ENCODE assay signal across 13 cellular contexts in genomic region chr5:149500922-149501582, GRCh38. TPM values are rescaled to one million over a fixed set of nuclear protein-coding genes. Genes with fewer than 3 reads are reported as not detected.
A peak's percentile ranks its signal among the peaks of the same experiment; 100 is the strongest.
DNase-seq lines count a peak whose midpoint lies in the region; ATAC-seq and TF ChIP-seq lines count a peak whose summit lies in the region.
"Had no signal": no experiment of that assay in that cellular context is flagged by ENCODE, and none has a peak within 500 bp of the region (broad histone marks: within the 10 kb centered on the region; RNA-seq: fewer than 3 reads in every experiment).

No MANE protein-coding gene starts in this region.

- in situ Hi-C loops in IMR-90 (cut with MboI; ENCODE audit: low sequenced_read_pairs): no loop called here

- H3K18ac ChIP-seq in IMR-90 (ENCODE audit: low read depth, low read length): peak overlapping the region; percentile 80; the same call in 1 of the 2 replicates

- H3K56ac ChIP-seq in IMR-90 (ENCODE audit: extremely low read depth, insufficient read depth, low read length): no peak overlapping the region

- no peak overlapping the region for H3K4me3 Mint-ChIP-seq in CD4-positive, CD25-positive, alpha-beta regulatory T cell
- no peak overlapping the region for H3K4me3 Mint-ChIP-seq in CD8-positive, alpha-beta memory T cell
- H3K4me3 Mint-ChIP-seq: effector memory CD8-positive, alpha-beta T cell; neural progenitor cell had no signal

- peak overlapping the region in 1 of 2 experiments; percentile 57; a peak in 2 of 4 replicates for H4K8ac ChIP-seq in IMR-90 (ENCODE audit: low read depth in 2 of 2, low read length in 2 of 2)

- peaks cover 2% of the 10 kb centered on the region; the same call in 1 of the 2 replicates for H3K9me1 ChIP-seq in IMR-90 (ENCODE audit: insufficient read depth, low read length)

- H3K14ac ChIP-seq in IMR-90 (replicated peaks; ENCODE audit: low read depth, low read length): peak overlapping the region; percentile 77

- intact Hi-C loops in IMR-90 (cut with micrococcal nuclease): loop anchor here (5.0 kb wide), 1 partner anchor 36 kb away; no protein-coding TSS in a partner anchor
- intact Hi-C loops in esophagus muscularis mucosa (cut with DNase I): no loop called here

- no TSS peak for BruUV-seq in IMR-90 (replicated peaks; lab: Mats Ljungman, UMichigan)

- POLR2A ChIA-PET in IMR-90 (lab: Charles Lee; ENCODE audit: unreplicated experiment): no interaction called here
- POLR2A ChIA-PET in CD8-positive, alpha-beta memory T cell (lab: Charles Lee): no interaction called here

- dilution Hi-C loops in IMR-90 (cut with HindIII; ENCODE audit: low sequenced_read_pairs, unreplicated experiment): no loop called here

- DNase-seq in CD4-positive, CD25-positive, alpha-beta regulatory T cell: no peak
- DNase-seq in IMR-90 (peak; percentile 94), esophagus muscularis mucosa (ENCODE audit: extremely low spot score) (no peak), osteoblast (ENCODE audit: insufficient read length, low spot score, missing footprints) (peak; percentile 69), hypothalamus (lab: John Stamatoyannopoulos, UW) (no peak), NCI-H2081 (lab: John Stamatoyannopoulos, UW) (no peak)
- DNase-seq in CD8-positive, alpha-beta memory T cell: no peak
- DNase-seq: effector memory CD8-positive, alpha-beta T cell; hippocampal formation; substantia nigra had no signal

- H3K4me1 Mint-ChIP-seq in CD4-positive, CD25-positive, alpha-beta regulatory T cell: peaks cover 0 to 2% (median 0%) of the 10 kb centered on the region in 4 donors
- no peaks in the 10 kb centered on the region for H3K4me1 Mint-ChIP-seq in CD8-positive, alpha-beta memory T cell

- TF ChIP-seq POLR2A in IMR-90 (IDR thresholded peaks at IDR 0.05; ENCODE audit: low read depth, low read length) (no peak), esophagus muscularis mucosa (IDR thresholded peaks at IDR 0.05; ENCODE audit: low read depth) (no peak)

- no peaks in the 10 kb centered on the region for H3K27me3 ChIP-seq in CD4-positive, CD25-positive, alpha-beta regulatory T cell (ENCODE audit: control insufficient read depth, insufficient read depth, low read length)
- H3K27me3 ChIP-seq in IMR-90 (ENCODE audit: control insufficient read depth, insufficient read depth, low read length) (no peaks in the 10 kb centered on the region), esophagus muscularis mucosa (no peaks in the 10 kb centered on the region), osteoblast (ENCODE audit: insufficient read depth, low read length) (no peaks in the 10 kb centered on the region)
- H3K27me3 ChIP-seq in CD8-positive, alpha-beta memory T cell (ENCODE audit: insufficient read depth, low read length, poor library complexity, severe bottlenecking): no peaks in the 10 kb centered on the region
- H3K27me3 ChIP-seq: neural progenitor cell had no signal

- H3K79me1 ChIP-seq in IMR-90 (ENCODE audit: low read depth in 1 of 2, low read length in 2 of 2): peaks cover 5 to 52% of the 10 kb centered on the region in 2 experiments; a peak in 3 of 4 replicates

- H2AK5ac ChIP-seq in IMR-90 (ENCODE audit: low read depth, low read length): peak overlapping the region; percentile 76

- ATAC-seq in CD4-positive, CD25-positive, alpha-beta regulatory T cell (ENCODE audit: low read depth in 2 of 2): no peak
- ATAC-seq in IMR-90 (ENCODE audit: low read depth): peak; percentile 48
- no peak for ATAC-seq in HG02973 (IDR thresholded peaks at IDR 0.05; ENCODE audit: unreplicated experiment)
- ATAC-seq: effector memory CD8-positive, alpha-beta T cell had no signal

- peak overlapping the region; percentile 92 for H2BK5ac ChIP-seq in IMR-90 (ENCODE audit: low read depth, low read length, poor library complexity, severe bottlenecking)

- peaks cover 85% of the 10 kb centered on the region for H3K36me3 ChIP-seq in CD4-positive, CD25-positive, alpha-beta regulatory T cell (ENCODE audit: control insufficient read depth, insufficient read depth, low read length)
- H3K36me3 ChIP-seq in IMR-90 (ENCODE audit: control insufficient read depth, insufficient read depth, low read length): peaks cover 45% of the 10 kb centered on the region
- peaks cover 31 to 90% (median 64%) of the 10 kb centered on the region in 4 donors for H3K36me3 ChIP-seq in esophagus muscularis mucosa
- H3K36me3 ChIP-seq in osteoblast (ENCODE audit: insufficient read depth, low read length): peaks cover 72% of the 10 kb centered on the region
- peaks cover 11% of the 10 kb centered on the region for H3K36me3 ChIP-seq in CD8-positive, alpha-beta memory T cell (ENCODE audit: insufficient read depth, low read length)

- H3K9me3 Mint-ChIP-seq in CD4-positive, CD25-positive, alpha-beta regulatory T cell: no peaks in the 10 kb centered on the region
- no peaks in the 10 kb centered on the region for H3K9me3 Mint-ChIP-seq in CD8-positive, alpha-beta memory T cell
- H3K9me3 Mint-ChIP-seq: effector memory CD8-positive, alpha-beta T cell; neural progenitor cell had no signal

- no CpG with 5 or more reads among the region's 5 CpGs for WGBS in IMR-90 (ENCODE audit: extremely low coverage in 2 of 2, insufficient read length in 1 of 2), 2 experiments
- 69% methylated on average over 5 of the region's 5 CpGs for WGBS in esophagus muscularis mucosa

- no peak for TF ChIP-seq CTCF in IMR-90 (conservative IDR thresholded peaks at IDR 0.05; ENCODE audit: low read depth, low read length)
- no peak for TF ChIP-seq CTCF in esophagus muscularis mucosa (IDR thresholded peaks at IDR 0.05)
- TF ChIP-seq CTCF in osteoblast (IDR thresholded peaks at IDR 0.05; ENCODE audit: extremely low read depth, low read depth, low read length): no peak

- H3K27me3 Mint-ChIP-seq in CD4-positive, CD25-positive, alpha-beta regulatory T cell: no peaks in the 10 kb centered on the region
- H3K27me3 Mint-ChIP-seq in CD8-positive, alpha-beta memory T cell: no peaks in the 10 kb centered on the region
- H3K27me3 Mint-ChIP-seq: effector memory CD8-positive, alpha-beta T cell had no signal

- no peak overlapping the region for H3K4me3 ChIP-seq in CD4-positive, CD25-positive, alpha-beta regulatory T cell (ENCODE audit: low read depth, low read length)
- no peak overlapping the region for H3K4me3 ChIP-seq in IMR-90 (ENCODE audit: insufficient read depth, low read depth, low read length)
- no peak overlapping the region for H3K4me3 ChIP-seq in esophagus muscularis mucosa
- H3K4me3 ChIP-seq in osteoblast (ENCODE audit: insufficient read depth, low read length): no peak overlapping the region
- no peak overlapping the region for H3K4me3 ChIP-seq in CD8-positive, alpha-beta memory T cell (ENCODE audit: low read length)
- H3K4me3 ChIP-seq: neural progenitor cell, skin epidermis had no signal

- 0 out of 3 replicates have a peak overlapping the region, but pooled peaks have one; percentile 22 for H2BK15ac ChIP-seq in IMR-90 (ENCODE audit: low read depth, low read length)

- no peak for TF ChIP-seq RAD21 in IMR-90 (IDR thresholded peaks at IDR 0.05; ENCODE audit: low read length)

- peak overlapping the region; percentile 64; the same call in 1 of the 2 replicates for H4K5ac ChIP-seq in IMR-90 (ENCODE audit: low read depth, low read length)

- no peak overlapping the region for H2BK20ac ChIP-seq in IMR-90 (ENCODE audit: low read depth, low read length)

- no peaks in the 10 kb centered on the region for H3K9me3 ChIP-seq in CD4-positive, CD25-positive, alpha-beta regulatory T cell (ENCODE audit: control insufficient read depth in 2 of 2, low read length in 2 of 2)
- H3K9me3 ChIP-seq in IMR-90 (ENCODE audit: control insufficient read depth, insufficient read depth, low read length) (no peaks in the 10 kb centered on the region), esophagus muscularis mucosa (no peaks in the 10 kb centered on the region), osteoblast (ENCODE audit: low read depth, low read length) (no peaks in the 10 kb centered on the region)
- no peaks in the 10 kb centered on the region for H3K9me3 ChIP-seq in CD8-positive, alpha-beta memory T cell (ENCODE audit: low read length)

- H3K4ac ChIP-seq in IMR-90 (ENCODE audit: low read depth, low read length): peak overlapping the region; percentile 65

- H3K27ac Mint-ChIP-seq in CD4-positive, CD25-positive, alpha-beta regulatory T cell: peak overlapping the region in 2 of 3 donors; percentile 21 to 89
- H3K27ac Mint-ChIP-seq in CD8-positive, alpha-beta memory T cell: peak overlapping the region in 4 of 8 donors; percentile 15 to 87 (median 48)
- H3K27ac Mint-ChIP-seq: neural progenitor cell had no signal

- no peak for TF ChIP-seq EP300 in esophagus muscularis mucosa (IDR thresholded peaks at IDR 0.05)

- H3K4me2 ChIP-seq in IMR-90 (ENCODE audit: low read depth, low read length) (peak overlapping the region; percentile 63; the same call in 1 of the 2 replicates), osteoblast (ENCODE audit: insufficient read depth, low read length) (no peak overlapping the region)
- H3K4me2 ChIP-seq: neural progenitor cell had no signal

- H3K36me3 Mint-ChIP-seq in CD4-positive, CD25-positive, alpha-beta regulatory T cell: peaks cover 24% of the 10 kb centered on the region
- H3K36me3 Mint-ChIP-seq in CD8-positive, alpha-beta memory T cell: peaks cover 0 to 77% (median 9%) of the 10 kb centered on the region in 3 donors

- H2AFZ ChIP-seq in IMR-90 (replicated peaks; ENCODE audit: low read length, poor library complexity): no peak overlapping the region
- no peak overlapping the region for H2AFZ ChIP-seq in osteoblast (ENCODE audit: low read length)
- H2AFZ ChIP-seq: neural progenitor cell had no signal

- H3K23ac ChIP-seq in IMR-90 (ENCODE audit: low read depth, low read length): peak overlapping the region; percentile 70

- H4K20me1 ChIP-seq in IMR-90 (ENCODE audit: insufficient read depth, low read length) (peaks cover 10% of the 10 kb centered on the region), osteoblast (ENCODE audit: insufficient read depth, low read length) (no peaks in the 10 kb centered on the region)

- no peak overlapping the region for H3K27ac ChIP-seq in CD4-positive, CD25-positive, alpha-beta regulatory T cell (ENCODE audit: insufficient read depth, low read length, poor library complexity, severe bottlenecking)
- H3K27ac ChIP-seq in IMR-90 (ENCODE audit: insufficient read depth, low read length): peak overlapping the region; percentile 80
- peak overlapping the region; percentile 28 to 68 (median 44) for H3K27ac ChIP-seq in esophagus muscularis mucosa (replicated peaks in 1 of 4)
- H3K27ac ChIP-seq in osteoblast (ENCODE audit: low read depth, low read length): peak overlapping the region; percentile 56
- no peak overlapping the region for H3K27ac ChIP-seq in CD8-positive, alpha-beta memory T cell (ENCODE audit: low read depth, low read length)
- H3K27ac ChIP-seq: neural progenitor cell, skin epidermis had no signal

- H4K91ac ChIP-seq in IMR-90 (ENCODE audit: insufficient read depth, low read depth, low read length): no peak overlapping the region

- H3K9ac ChIP-seq in IMR-90 (ENCODE audit: low read depth, low read length): no peak overlapping the region
- H3K9ac ChIP-seq: neural progenitor cell had no signal

- H3K79me2 ChIP-seq in osteoblast (ENCODE audit: insufficient read depth, low read length): peaks cover 31% of the 10 kb centered on the region

- peak overlapping the region; percentile 48; the same call in 1 of the 2 replicates for H2BK120ac ChIP-seq in IMR-90 (ENCODE audit: low read depth, low read length)

- CTCF ChIA-PET in IMR-90 (lab: Yijun Ruan, JAX): interaction anchor here (0.8 kb wide), 1 partner anchor 15 kb away, joined by 4 read pairs; no protein-coding TSS in a partner anchor
- CTCF ChIA-PET in CD8-positive, alpha-beta memory T cell (lab: Charles Lee): no interaction called here

- no peaks in the 10 kb centered on the region for H3K4me1 ChIP-seq in CD4-positive, CD25-positive, alpha-beta regulatory T cell (ENCODE audit: control insufficient read depth, insufficient read depth, low read length, poor library complexity, severe bottlenecking)
- H3K4me1 ChIP-seq in IMR-90 (ENCODE audit: control insufficient read depth, insufficient read depth, low read length): peaks cover 14% of the 10 kb centered on the region
- peaks cover 12 to 79% (median 58%) of the 10 kb centered on the region in 4 donors for H3K4me1 ChIP-seq in esophagus muscularis mucosa
- H3K4me1 ChIP-seq in osteoblast (ENCODE audit: insufficient read depth, low read length): peaks cover 47% of the 10 kb centered on the region
- no peaks in the 10 kb centered on the region for H3K4me1 ChIP-seq in CD8-positive, alpha-beta memory T cell (ENCODE audit: insufficient read depth, low read length)
- H3K4me1 ChIP-seq: neural progenitor cell had no signal

- no peak overlapping the region for H2AK9ac ChIP-seq in IMR-90 (replicated peaks; ENCODE audit: low read depth, low read length, poor library complexity)

RNA-seq across cellular contexts. Expression of gene CSNK1A1, which starts 50.2 kb away (rescaled TPM):
- 234 TPM for total RNA-seq in CD4-positive, CD25-positive, alpha-beta regulatory T cell
- 100 to 1,000 TPM; 134 to 152 (median 147) TPM for polyA plus RNA-seq in CD4-positive, CD25-positive, alpha-beta regulatory T cell
- total RNA-seq in IMR-90 (2012; rRNA removed): 419 and 573 TPM in 2 replicates
- polyA plus RNA-seq in IMR-90 (2012; rRNA removed): 112 and 140 TPM in 2 replicates
- 64.4 and 68.9 TPM in 2 replicates for polyA plus RNA-seq in IMR-90 (2012; cell fraction: cytosol; rRNA removed)
- 56.7 and 85.2 TPM in 2 replicates for polyA plus RNA-seq in IMR-90 (2012; cell fraction: nucleus; rRNA removed; ENCODE audit: low replicate concordance)
- total RNA-seq in esophagus muscularis mucosa: 100 to 1,000 TPM; 283 to 347 (median 336) TPM
- total RNA-seq in osteoblast: 444 and 497 TPM in 2 replicates
- 100 to 1,000 TPM; 177 to 187 TPM for total RNA-seq in CD8-positive, alpha-beta memory T cell
- 118 TPM for polyA plus RNA-seq in CD8-positive, alpha-beta memory T cell

Comparison
In these comparisons a context has a peak if more than half of its experiments do, and no peak if none do; other contexts are left out.
1. DNase-seq: peak in IMR-90 (single experiment) and osteoblast (single experiment); none in CD4-positive, CD25-positive, alpha-beta regulatory T cell (0 of 3), esophagus muscularis mucosa (single experiment), hypothalamus (0 of 51), NCI-H2081 (0 of 2) and CD8-positive, alpha-beta memory T cell (0 of 5).
2. H3K27ac ChIP-seq: peak in IMR-90 (single experiment), esophagus muscularis mucosa (4 of 4) and osteoblast (single experiment); none in CD4-positive, CD25-positive, alpha-beta regulatory T cell (single experiment) and CD8-positive, alpha-beta memory T cell (single experiment).